8 cellular contexts compared by ENCODE assay signal in the genomic region with DNA sequence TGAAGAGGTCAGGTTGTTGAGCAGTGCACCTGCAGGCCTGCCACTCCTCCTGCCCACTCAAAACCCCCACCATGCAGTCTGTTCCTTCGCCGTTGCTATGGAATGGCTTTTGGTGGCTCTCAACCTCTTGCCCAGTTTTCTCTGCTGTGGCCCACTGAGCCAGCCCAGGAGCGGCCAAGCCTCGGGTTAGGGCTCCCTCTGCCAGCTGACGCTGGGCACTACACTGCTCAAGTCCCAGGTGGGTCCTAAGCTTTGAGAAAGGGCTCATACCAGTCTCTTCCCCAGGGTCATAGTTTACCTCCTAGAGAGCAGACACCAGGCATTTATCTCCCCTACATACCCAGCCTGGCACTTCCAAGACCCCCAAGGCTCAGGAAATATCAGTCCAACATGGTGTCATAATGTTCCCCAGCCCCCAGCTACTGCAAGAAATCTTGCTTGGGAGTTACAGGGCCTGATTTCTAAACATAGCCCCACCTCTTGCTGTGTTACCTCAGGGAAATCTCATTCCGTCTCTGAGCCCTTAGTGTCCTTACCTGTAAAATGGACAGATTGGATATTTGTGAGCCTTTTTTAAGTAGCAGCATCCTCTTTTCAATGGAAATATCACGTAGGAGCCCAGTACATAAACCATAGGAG. TPM values are rescaled to one million over a fixed set of nuclear protein-coding genes. Genes with fewer than 3 reads are reported as not detected.
DNase-seq lines count a peak whose midpoint lies in the region; ATAC-seq and TF ChIP-seq lines count a peak whose summit lies in the region.

No MANE protein-coding gene starts in this region.

- no peaks in the 10 kb centered on the region for H3K36me3 Mint-ChIP-seq in activated naive CD8-positive, alpha-beta T cell treated with anti-CD3 and anti-CD28 coated beads, Interleukin-2, amount 10 ng/mL, durations not matched to agents 7 days and 5 days

- TF ChIP-seq CTCF in gastrocnemius medialis (IDR thresholded peaks at IDR 0.05 in 4 of 5, conservative IDR thresholded peaks at IDR 0.05 in 1 of 5): peak in 4 of 5 experiments; percentile 19 to 42 (median 39)

- in situ Hi-C loops in gastrocnemius medialis (cut with MboI; ENCODE audit: low sequenced_read_pairs in 4 of 4): no loop called here

- H3K9me3 Mint-ChIP-seq in activated naive CD8-positive, alpha-beta T cell treated with anti-CD3 and anti-CD28 coated beads, Interleukin-2, amount 10 ng/mL, durations not matched to agents 7 days and 5 days: no peaks in the 10 kb centered on the region

- H3K27me3 Mint-ChIP-seq in activated naive CD8-positive, alpha-beta T cell treated with anti-CD3 and anti-CD28 coated beads, Interleukin-2, amount 10 ng/mL, durations not matched to agents 7 days and 5 days: no peaks in the 10 kb centered on the region

- H3K9me3 ChIP-seq in gastrocnemius medialis: no peaks in the 10 kb centered on the region

- H3K27ac Mint-ChIP-seq in activated naive CD8-positive, alpha-beta T cell treated with anti-CD3 and anti-CD28 coated beads, Interleukin-2, amount 10 ng/mL, durations not matched to agents 7 days and 5 days: no peak overlapping the region

- no peaks in the 10 kb centered on the region for H3K27me3 ChIP-seq in gastrocnemius medialis

- H3K27ac ChIP-seq in gastrocnemius medialis: no peak overlapping the region

- intact Hi-C loops in left cardiac atrium (cut with DNase I): loop anchor here (2.0 to 10.0 kb wide), 3 partner anchors 134 to 249 kb away; no protein-coding TSS in a partner anchor
- intact Hi-C loops in gastrocnemius medialis (cut with DNase I; ENCODE audit: low total_unique reads): no loop called here

- peak; percentile 61 for DNase-seq in activated CD8-positive, alpha-beta memory T cell treated with anti-CD3 and anti-CD28 coated beads for 24 hours
- DNase-seq in activated CD8-positive, alpha-beta memory T cell treated with anti-CD3 and anti-CD28 coated beads, Interleukin-2, amount 50 U/mL, for 4 hours: no peak
- peak; percentile 31 for DNase-seq in NCI-H2196 treated with DMSO at 0.1 percent for 48 hours (lab: John Stamatoyannopoulos, UW; ENCODE audit: unreplicated experiment)
- peak; percentile 39 for DNase-seq in activated naive CD8-positive, alpha-beta T cell treated with anti-CD3 and anti-CD28 coated beads, Interleukin-2, amount 10 ng/mL, durations not matched to agents 7 days and 5 days
- DNase-seq in left cardiac atrium: peak; percentile 62
- no peak for DNase-seq in gastrocnemius medialis

- no peaks in the 10 kb centered on the region for H3K4me1 Mint-ChIP-seq in activated naive CD8-positive, alpha-beta T cell treated with anti-CD3 and anti-CD28 coated beads, Interleukin-2, amount 10 ng/mL, durations not matched to agents 7 days and 5 days

- TF ChIP-seq POLR2A in gastrocnemius medialis (IDR thresholded peaks at IDR 0.05): no peak

- no peak overlapping the region for H3K4me3 ChIP-seq in gastrocnemius medialis

- H3K36me3 ChIP-seq in gastrocnemius medialis: no peaks in the 10 kb centered on the region

- H3K4me3 Mint-ChIP-seq in activated naive CD8-positive, alpha-beta T cell treated with anti-CD3 and anti-CD28 coated beads, Interleukin-2, amount 10 ng/mL, durations not matched to agents 7 days and 5 days: no peak overlapping the region

- ATAC-seq in HG02678 (IDR thresholded peaks at IDR 0.05; ENCODE audit: unreplicated experiment): peak; percentile 76
- peak; percentile 62 for ATAC-seq in activated naive CD8-positive, alpha-beta T cell treated with anti-CD3 and anti-CD28 coated beads, Interleukin-2, amount 10 ng/mL, durations not matched to agents 7 days and 5 days (ENCODE audit: low read depth)
- ATAC-seq in left cardiac atrium: peak; percentile 57 to 76
- no peak for ATAC-seq in gastrocnemius medialis
- ATAC-seq in HG03571 (IDR thresholded peaks at IDR 0.05; ENCODE audit: unreplicated experiment): no peak

- POLR2A ChIA-PET in activated naive CD8-positive, alpha-beta T cell treated with anti-CD3 and anti-CD28 coated beads, Interleukin-2, amount 10 ng/mL, durations not matched to agents 7 days and 5 days (lab: Charles Lee): no interaction called here

- no peaks in the 10 kb centered on the region for H3K4me1 ChIP-seq in gastrocnemius medialis

RNA-seq across cellular contexts. Expression of a gene that starts 59.4 kb away (rescaled TPM):
- not detected for total RNA-seq in activated naive CD8-positive, alpha-beta T cell treated with anti-CD3 and anti-CD28 coated beads, Interleukin-2, amount 10 ng/mL, durations not matched to agents 7 days and 5 days
- total RNA-seq in left cardiac atrium: 1 to 10 TPM; 2.5 to 3.8 TPM
- under 1 TPM in 3 of 4 donors, not detected in 1; 0.05 to 0.16 (median 0.07) TPM for total RNA-seq in gastrocnemius medialis

Comparison
In these comparisons a context has a peak if more than half of its experiments do, and no peak if none do; other contexts are left out.
1. DNase-seq: peak in activated CD8-positive, alpha-beta memory T cell treated with anti-CD3 and anti-CD28 coated beads for 24 hours (single experiment), NCI-H2196 treated with DMSO at 0.1 percent for 48 hours (single experiment), activated naive CD8-positive, alpha-beta T cell treated with anti-CD3 and anti-CD28 coated beads, Interleukin-2, amount 10 ng/mL, durations not matched to agents 7 days and 5 days (single experiment) and left cardiac atrium (single experiment); none in activated CD8-positive, alpha-beta memory T cell treated with anti-CD3 and anti-CD28 coated beads, Interleukin-2, amount 50 U/mL, for 4 hours (single experiment) and gastrocnemius medialis (0 of 2).
2. ATAC-seq: peak in HG02678 (single experiment), activated naive CD8-positive, alpha-beta T cell treated with anti-CD3 and anti-CD28 coated beads, Interleukin-2, amount 10 ng/mL, durations not matched to agents 7 days and 5 days (single experiment) and left cardiac atrium (2 of 2); none in gastrocnemius medialis (0 of 2) and HG03571 (single experiment).